8 cellular contexts compared by ENCODE assay signal in the genomic region with DNA sequence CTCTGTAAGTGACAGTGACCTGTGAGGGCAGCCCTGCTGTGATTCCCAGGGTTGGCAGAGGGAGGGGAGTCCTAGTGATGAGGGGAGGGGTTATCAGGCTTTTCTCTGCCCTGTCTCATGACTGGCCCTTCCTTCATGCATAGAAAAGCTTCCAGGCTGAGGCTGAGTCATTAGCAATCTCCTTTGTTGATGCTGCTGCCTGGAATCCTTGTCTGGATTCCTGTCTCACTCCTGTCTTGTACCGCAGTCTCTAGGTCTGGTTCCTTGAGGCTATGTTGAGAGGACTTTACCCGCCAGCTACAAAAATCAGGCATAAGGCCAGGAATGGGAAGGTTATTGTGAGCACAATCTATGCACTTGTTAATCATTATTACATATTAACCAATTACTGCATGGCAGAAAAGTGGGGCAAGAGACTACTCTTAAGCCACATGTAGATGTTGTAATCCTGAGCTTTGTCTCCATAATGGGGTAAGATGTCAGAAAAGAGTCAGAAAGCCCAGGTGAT. TPM values are rescaled to one million over a fixed set of nuclear protein-coding genes. Genes with fewer than 3 reads are reported as not detected.
A peak's percentile ranks its signal among the peaks of the same experiment; 100 is the strongest.
DNase-seq lines count a peak whose midpoint lies in the region; ATAC-seq and TF ChIP-seq lines count a peak whose summit lies in the region.

No MANE protein-coding gene starts in this region.

- peak overlapping the region; percentile 60 for H3K27ac ChIP-seq in trophoblast cell (ENCODE audit: low read depth, low read length)
- H3K27ac ChIP-seq in gastrocnemius medialis: no peak overlapping the region
- H3K27ac ChIP-seq in substantia nigra (ENCODE audit: low read depth, low read length, poor library complexity, severe bottlenecking): no peak overlapping the region

- no peak overlapping the region for H2AFZ ChIP-seq in trophoblast cell (ENCODE audit: insufficient read depth, low read length, poor library complexity)

- peak overlapping the region; percentile 82 for H4K91ac ChIP-seq in trophoblast cell (ENCODE audit: low read depth, low read length)

- no peaks in the 10 kb centered on the region for H3K9me3 ChIP-seq in trophoblast cell (ENCODE audit: insufficient read depth, low read depth, low read length)
- no peaks in the 10 kb centered on the region for H3K9me3 ChIP-seq in gastrocnemius medialis

- peaks cover 5% of the 10 kb centered on the region for H3K79me1 ChIP-seq in trophoblast cell (ENCODE audit: low read length)

- peak overlapping the region; percentile 19 for H2BK5ac ChIP-seq in trophoblast cell (ENCODE audit: low read depth, low read length, poor library complexity)

- H3K14ac ChIP-seq in trophoblast cell (ENCODE audit: low read length): no peak overlapping the region

- H3K23ac ChIP-seq in trophoblast cell (ENCODE audit: low read length): no peak overlapping the region

- no peaks in the 10 kb centered on the region for H3K36me3 ChIP-seq in H7 (replicated peaks; ENCODE audit: control insufficient read depth, insufficient read depth, low read length)
- H3K36me3 ChIP-seq in trophoblast cell (ENCODE audit: control insufficient read depth in 1 of 2, insufficient read depth in 2 of 2, low read length in 2 of 2): no peaks in the 10 kb centered on the region
- H3K36me3 ChIP-seq in gastrocnemius medialis: no peaks in the 10 kb centered on the region

- intact Hi-C loops in gastrocnemius medialis (cut with DNase I; ENCODE audit: low total_unique reads): no loop called here

- peak overlapping the region; percentile 0 for H3K4me2 ChIP-seq in trophoblast cell (ENCODE audit: low read length)

- peaks cover 8 to 9% of the 10 kb centered on the region in 2 experiments for H3K4me1 ChIP-seq in trophoblast cell (ENCODE audit: control insufficient read depth in 1 of 2, insufficient read depth in 2 of 2, low read length in 2 of 2)
- H3K4me1 ChIP-seq in gastrocnemius medialis: peaks cover 2 to 6% of the 10 kb centered on the region in 2 donors

- no peaks in the 10 kb centered on the region for H3K27me3 ChIP-seq in H7 (ENCODE audit: control insufficient read depth, insufficient read depth, low read length)
- no peaks in the 10 kb centered on the region for H3K27me3 ChIP-seq in trophoblast cell (ENCODE audit: insufficient read depth, low read length)
- no peaks in the 10 kb centered on the region for H3K27me3 ChIP-seq in gastrocnemius medialis

- H3K4ac ChIP-seq in trophoblast cell (ENCODE audit: low read depth, low read length): no peak overlapping the region

- ATAC-seq in HG03439 (IDR thresholded peaks at IDR 0.05; ENCODE audit: unreplicated experiment) (no peak), gastrocnemius medialis (no peak), GM19035 (IDR thresholded peaks at IDR 0.05; ENCODE audit: unreplicated experiment) (no peak)

- in situ Hi-C loops in gastrocnemius medialis (cut with MboI; ENCODE audit: low sequenced_read_pairs in 4 of 4): no loop called here

- H3K9ac ChIP-seq in trophoblast cell (ENCODE audit: low read length): no peak overlapping the region

- H3K4me3 ChIP-seq in H7 (ENCODE audit: insufficient read depth, low read depth, low read length) (no peak overlapping the region), fibroblast of villous mesenchyme (ENCODE audit: low read depth, low read length) (no peak overlapping the region), trophoblast cell (ENCODE audit: low read depth, low read length) (no peak overlapping the region), gastrocnemius medialis (no peak overlapping the region)

- no peak overlapping the region for H2AK5ac ChIP-seq in trophoblast cell (ENCODE audit: low read length)

- H4K8ac ChIP-seq in trophoblast cell (ENCODE audit: low read depth, low read length): no peak overlapping the region

- no CpG with 5 or more reads among the region's 2 CpGs for WGBS in trophoblast cell (ENCODE audit: extremely low coverage, insufficient coverage, insufficient read length)

- H2BK12ac ChIP-seq in trophoblast cell (ENCODE audit: low read length): no peak overlapping the region

- no peak for TF ChIP-seq POLR2A in gastrocnemius medialis (IDR thresholded peaks at IDR 0.05)

- peak; percentile 85 for DNase-seq in H7
- peak; percentile 37 for DNase-seq in RPMI7951 (ENCODE audit: low read depth)
- DNase-seq in fibroblast of villous mesenchyme (ENCODE audit: low read depth): peak; percentile 49
- DNase-seq in trophoblast cell: peak; percentile 91 to 95
- no peak for DNase-seq in gastrocnemius medialis
- no peak for DNase-seq in substantia nigra (lab: John Stamatoyannopoulos, UW)

- TF ChIP-seq CTCF in fibroblast of villous mesenchyme (IDR thresholded peaks at IDR 0.05; ENCODE audit: insufficient read depth, low read depth, low read length): no peak
- TF ChIP-seq CTCF in gastrocnemius medialis (IDR thresholded peaks at IDR 0.05 in 4 of 5, conservative IDR thresholded peaks at IDR 0.05 in 1 of 5): no peak

- H2BK120ac ChIP-seq in trophoblast cell (ENCODE audit: insufficient read depth, low read length, poor library complexity): no peak overlapping the region

- no peaks in the 10 kb centered on the region for H3K79me2 ChIP-seq in trophoblast cell (ENCODE audit: control insufficient read depth, insufficient read depth, low read length, poor library complexity)

- H4K12ac ChIP-seq in trophoblast cell (ENCODE audit: low read depth, low read length): no peak overlapping the region

- H3K18ac ChIP-seq in trophoblast cell (ENCODE audit: low read length): peak overlapping the region; percentile 74

RNA-seq across cellular contexts. Expression of gene KLHL6, which starts 7.2 kb away (rescaled TPM):
- 0.33 and 0.69 TPM in 2 replicates for total RNA-seq in H7 (2014; rRNA removed; shearing (Covaris generic))
- total RNA-seq in RPMI7951 (2014; rRNA removed; shearing (Covaris generic)): not detected in 2 replicates
- not detected in 2 replicates for total RNA-seq in fibroblast of villous mesenchyme
- polyA plus RNA-seq in trophoblast cell (2013): 0.01 TPM in 2 replicates
- under 1 TPM; 0.15 to 0.31 (median 0.30) TPM for total RNA-seq in gastrocnemius medialis

Comparison
In these comparisons a context has a peak if more than half of its experiments do, and no peak if none do; other contexts are left out.
1. DNase-seq: peak in H7 (single experiment), RPMI7951 (single experiment), fibroblast of villous mesenchyme (single experiment) and trophoblast cell (2 of 2); none in gastrocnemius medialis (0 of 2) and substantia nigra (0 of 49).